ENCODE assay signal across 28 cellular contexts in genomic region chr6:26468829-26469228, GRCh38. TPM values are rescaled to one million over a fixed set of nuclear protein-coding genes. Genes with fewer than 3 reads are reported as not detected.
A peak's percentile ranks its signal among the peaks of the same experiment; 100 is the strongest.
DNase-seq lines count a peak whose midpoint lies in the region; ATAC-seq and TF ChIP-seq lines count a peak whose summit lies in the region.
"Had no signal": no experiment of that assay in that cellular context is flagged by ENCODE, and none has a peak within 500 bp of the region (broad histone marks: within the 10 kb centered on the region; RNA-seq: fewer than 3 reads in every experiment).

No MANE protein-coding gene starts in this region.

- H3K27ac Mint-ChIP-seq in T-helper 1 cell treated with Interleukin-12 subunit alpha and Interleukin-12 subunit beta and Interleukin-4 antibody, amounts not matched to agents 30 μg/mL and 1 μg/mL, for 36 hours, result peak overlapping the region; percentile 15
- H3K27ac Mint-ChIP-seq in CD8-positive, alpha-beta T cell, result peak overlapping the region; percentile 41
- H3K27ac Mint-ChIP-seq in T-helper 17 cell (peak overlapping the region; percentile 5), naive B cell (peak overlapping the region; percentile 49 to 94 (median 79))
- H3K27ac Mint-ChIP-seq: activated CD4-positive, alpha-beta memory T cell treated with anti-CD3 and anti-CD28 coated beads, Interleukin-2, amount 10 ng/mL, durations not matched to agents 7 days and 5 days had no signal

- no peaks in the 10 kb centered on the region for H3K9me3 ChIP-seq in CD8-positive, alpha-beta T cell (ENCODE audit: low read length)
- H3K9me3 ChIP-seq in T-helper 17 cell (ENCODE audit: control insufficient read depth, low read length, poor library complexity, severe bottlenecking), result no peaks in the 10 kb centered on the region
- H3K9me3 ChIP-seq: body of pancreas, esophagus muscularis mucosa, gastrocnemius medialis, SJCRH30 had no signal

- DNase-seq in T-helper 1 cell, result no peak
- DNase-seq in CD8-positive, alpha-beta T cell, result no peak
- no peak for DNase-seq in T-helper 17 cell
- DNase-seq in naive B cell, result no peak
- no peak for DNase-seq in NCI-H146 treated with DMSO at 0.1 percent for 48 hours (lab: John Stamatoyannopoulos, UW; ENCODE audit: unreplicated experiment)
- DNase-seq in NCI-H1105 treated with DMSO at 0.1 percent for 48 hours (lab: John Stamatoyannopoulos, UW), result no peak
- no peak for DNase-seq in effector CD8-positive, alpha-beta T cell (lab: John Stamatoyannopoulos, UW)
- DNase-seq: 8988T; activated CD4-positive, alpha-beta memory T cell treated with anti-CD3 and anti-CD28 coated beads, Interleukin-2, amount 10 ng/mL, durations not matched to agents 7 days and 5 days; activated naive CD4-positive, alpha-beta T cell treated with anti-CD3 and anti-CD28 coated beads, Interleukin-2, amount 50 U/mL, for 16 hours; body of pancreas; effector memory CD4-positive, alpha-beta T cell; gastrocnemius medialis; mammary epithelial cell; NCI-H146; NCI-H2171; NCI-H524; NK-92 treated with Interleukin-12 subunit alpha and Interleukin-12 subunit beta, amount 100 ng/mL, for 24 hours; SJCRH30; stimulated activated CD4-positive, alpha-beta T cell treated with anti-CD3 and anti-CD28 coated beads, Interleukin-12 subunit alpha, Interleukin-12 subunit beta, amount 100 ng/mL, for 4 hours; stimulated activated CD4-positive, alpha-beta T cell treated with anti-CD3 and anti-CD28 coated beads, Interleukin-4, amount 100 ng/mL, for 4 hours; trophoblast cell had no signal

- no peak overlapping the region for H3K4me3 ChIP-seq in CD8-positive, alpha-beta T cell (ENCODE audit: low read depth, low read length)
- H3K4me3 ChIP-seq: body of pancreas, esophagus muscularis mucosa, gastrocnemius medialis, SJCRH30 had no signal

- peaks cover 19% of the 10 kb centered on the region for H3K4me1 Mint-ChIP-seq in T-helper 1 cell treated with Interleukin-12 subunit alpha and Interleukin-12 subunit beta and Interleukin-4 antibody, amounts not matched to agents 30 μg/mL and 1 μg/mL, for 36 hours (ENCODE audit: low read depth)
- peaks cover 28% of the 10 kb centered on the region for H3K4me1 Mint-ChIP-seq in CD8-positive, alpha-beta T cell (ENCODE audit: low read depth)
- H3K4me1 Mint-ChIP-seq in T-helper 17 cell, result peaks cover 26% of the 10 kb centered on the region
- peaks cover 42 to 60% (median 45%) of the 10 kb centered on the region in 3 donors for H3K4me1 Mint-ChIP-seq in naive B cell

- no peak overlapping the region for H3K4me3 Mint-ChIP-seq in T-helper 1 cell treated with Interleukin-12 subunit alpha and Interleukin-12 subunit beta and Interleukin-4 antibody, amounts not matched to agents 30 μg/mL and 1 μg/mL, for 36 hours
- H3K4me3 Mint-ChIP-seq in CD8-positive, alpha-beta T cell, result no peak overlapping the region
- no peak overlapping the region for H3K4me3 Mint-ChIP-seq in T-helper 17 cell
- peak overlapping the region in 7 of 8 donors; percentile 1 to 88 (median 41) for H3K4me3 Mint-ChIP-seq in naive B cell
- H3K4me3 Mint-ChIP-seq: activated CD4-positive, alpha-beta memory T cell treated with anti-CD3 and anti-CD28 coated beads, Interleukin-2, amount 10 ng/mL, durations not matched to agents 7 days and 5 days had no signal

- POLR2A ChIA-PET in CD8-positive, alpha-beta T cell (lab: Charles Lee), result no interaction called here

- intact Hi-C loops in CD8-positive, alpha-beta T cell (cut with DNase I, micrococcal nuclease), result no loop called here

- CTCF ChIA-PET in CD8-positive, alpha-beta T cell (lab: Charles Lee), result no interaction called here

- peaks cover 11% of the 10 kb centered on the region for H3K4me1 ChIP-seq in CD8-positive, alpha-beta T cell (ENCODE audit: insufficient read depth, low read length)
- H3K4me1 ChIP-seq: gastrocnemius medialis, SJCRH30 had no signal

- H3K36me3 ChIP-seq in CD8-positive, alpha-beta T cell (ENCODE audit: insufficient read depth, low read length), result peaks cover 39% of the 10 kb centered on the region

- H3K27me3 ChIP-seq in CD8-positive, alpha-beta T cell (ENCODE audit: insufficient read depth, low read length), result no peaks in the 10 kb centered on the region
- H3K27me3 ChIP-seq: body of pancreas, esophagus muscularis mucosa, gastrocnemius medialis, SJCRH30 had no signal

- peaks cover 67% of the 10 kb centered on the region for H3K36me3 Mint-ChIP-seq in T-helper 1 cell treated with Interleukin-12 subunit alpha and Interleukin-12 subunit beta and Interleukin-4 antibody, amounts not matched to agents 30 μg/mL and 1 μg/mL, for 36 hours (ENCODE audit: low read depth)
- peaks cover 69% of the 10 kb centered on the region for H3K36me3 Mint-ChIP-seq in CD8-positive, alpha-beta T cell
- H3K36me3 Mint-ChIP-seq in T-helper 17 cell (ENCODE audit: low read depth) (peaks cover 23% of the 10 kb centered on the region), naive B cell (peaks cover 33 to 55% of the 10 kb centered on the region in 2 donors)

- no peak overlapping the region for H3K27ac ChIP-seq in CD8-positive, alpha-beta T cell (ENCODE audit: low read depth, low read length)
- H3K27ac ChIP-seq: body of pancreas, esophagus muscularis mucosa, gastrocnemius medialis, SJCRH30, VCaP had no signal

- no peaks in the 10 kb centered on the region for H3K27me3 Mint-ChIP-seq in T-helper 1 cell treated with Interleukin-12 subunit alpha and Interleukin-12 subunit beta and Interleukin-4 antibody, amounts not matched to agents 30 μg/mL and 1 μg/mL, for 36 hours (ENCODE audit: low read depth)
- H3K27me3 Mint-ChIP-seq in CD8-positive, alpha-beta T cell (ENCODE audit: low read depth), result no peaks in the 10 kb centered on the region
- H3K27me3 Mint-ChIP-seq in T-helper 17 cell, result no peaks in the 10 kb centered on the region
- H3K27me3 Mint-ChIP-seq in naive B cell, result no peaks in the 10 kb centered on the region
- H3K27me3 Mint-ChIP-seq: activated CD4-positive, alpha-beta memory T cell treated with anti-CD3 and anti-CD28 coated beads, Interleukin-2, amount 10 ng/mL, durations not matched to agents 7 days and 5 days had no signal

- ATAC-seq in CD8-positive, alpha-beta T cell, result no peak
- ATAC-seq in T-helper 17 cell, result no peak
- peak; percentile 30 to 34 for ATAC-seq in naive B cell (ENCODE audit: low read depth in 2 of 2)
- ATAC-seq: body of pancreas, gastrocnemius medialis had no signal

- H3K9me3 Mint-ChIP-seq in T-helper 1 cell treated with Interleukin-12 subunit alpha and Interleukin-12 subunit beta and Interleukin-4 antibody, amounts not matched to agents 30 μg/mL and 1 μg/mL, for 36 hours, result peaks cover 12% of the 10 kb centered on the region
- H3K9me3 Mint-ChIP-seq in CD8-positive, alpha-beta T cell, result peaks cover 2% of the 10 kb centered on the region
- peaks cover 0 to 12% (median 7%) of the 10 kb centered on the region in 7 donors for H3K9me3 Mint-ChIP-seq in naive B cell

- no peak for TF ChIP-seq CTCF in CD8-positive, alpha-beta T cell (IDR thresholded peaks at IDR 0.05)

RNA-seq across cellular contexts. Expression of gene BTN2A1, which starts 11.1 kb away (rescaled TPM):
- total RNA-seq in CD8-positive, alpha-beta T cell, result 10 to 100 TPM; 16.4 to 17.3 TPM
- total RNA-seq in T-helper 17 cell, result 10 to 100 TPM; 25.9 to 27.9 TPM
- polyA plus RNA-seq in naive B cell (ENCODE audit: low read depth in 6 of 6), result 10 to 100 TPM in 5 of 6 donors, 1 to 10 TPM in 1; 8.4 to 21.4 (median 13.0) TPM

RNA-seq across cellular contexts. Expression of gene BTN3A3, which starts 28.5 kb away (rescaled TPM):
- total RNA-seq in CD8-positive, alpha-beta T cell, result 10 to 100 TPM; 44.9 to 51.8 TPM
- 10 to 100 TPM; 51.6 to 78.0 TPM for total RNA-seq in T-helper 17 cell
- polyA plus RNA-seq in naive B cell (ENCODE audit: low read depth in 6 of 6), result 10 to 100 TPM; 20.3 to 39.2 (median 27.3) TPM

RNA-seq across cellular contexts. Expression of gene BTN1A1, which starts 31.3 kb away (rescaled TPM):
- not detected for total RNA-seq in CD8-positive, alpha-beta T cell
- total RNA-seq in T-helper 17 cell, result under 1 TPM in 1 of 2 donors, not detected in 1; 0.10 TPM
- polyA plus RNA-seq in naive B cell (ENCODE audit: low read depth in 6 of 6), result under 1 TPM in 2 of 6 donors, not detected in 4; 0.19 to 0.25 TPM
- total RNA-seq: activated CD4-positive, alpha-beta memory T cell treated with anti-CD3 and anti-CD28 coated beads, Interleukin-2, amount 10 ng/mL, durations not matched to agents 7 days and 5 days; body of pancreas; esophagus muscularis mucosa; gastrocnemius medialis; mammary epithelial cell; osteocyte; T-helper 1 cell treated with Interleukin-12 subunit alpha and Interleukin-12 subunit beta and Interleukin-4 antibody, amounts not matched to agents 30 ng/mL and 1 ng/mL, for 36 hours had no signal
- polyA plus RNA-seq: keratinocyte, mammary epithelial cell had no signal

Comparison
In these comparisons a context has a peak if more than half of its experiments do, and no peak if none do; other contexts are left out.
1. H3K27ac Mint-ChIP-seq: peak in every context shown above with its lines; median percentile 79 in naive B cell; 41 in CD8-positive, alpha-beta T cell; 15 in T-helper 1 cell treated with Interleukin-12 subunit alpha and Interleukin-12 subunit beta and Interleukin-4 antibody, amounts not matched to agents 30 μg/mL and 1 μg/mL, for 36 hours; 5 in T-helper 17 cell.
2. H3K4me3 Mint-ChIP-seq: peak in naive B cell (7 of 8); none in T-helper 1 cell treated with Interleukin-12 subunit alpha and Interleukin-12 subunit beta and Interleukin-4 antibody, amounts not matched to agents 30 μg/mL and 1 μg/mL, for 36 hours (single experiment), CD8-positive, alpha-beta T cell (single experiment) and T-helper 17 cell (single experiment).
3. ATAC-seq: peak in naive B cell (2 of 2); none in CD8-positive, alpha-beta T cell (single experiment) and T-helper 17 cell (single experiment).